Comparison of ENCODE assay signal across 17 cellular contexts in the genomic region with DNA sequence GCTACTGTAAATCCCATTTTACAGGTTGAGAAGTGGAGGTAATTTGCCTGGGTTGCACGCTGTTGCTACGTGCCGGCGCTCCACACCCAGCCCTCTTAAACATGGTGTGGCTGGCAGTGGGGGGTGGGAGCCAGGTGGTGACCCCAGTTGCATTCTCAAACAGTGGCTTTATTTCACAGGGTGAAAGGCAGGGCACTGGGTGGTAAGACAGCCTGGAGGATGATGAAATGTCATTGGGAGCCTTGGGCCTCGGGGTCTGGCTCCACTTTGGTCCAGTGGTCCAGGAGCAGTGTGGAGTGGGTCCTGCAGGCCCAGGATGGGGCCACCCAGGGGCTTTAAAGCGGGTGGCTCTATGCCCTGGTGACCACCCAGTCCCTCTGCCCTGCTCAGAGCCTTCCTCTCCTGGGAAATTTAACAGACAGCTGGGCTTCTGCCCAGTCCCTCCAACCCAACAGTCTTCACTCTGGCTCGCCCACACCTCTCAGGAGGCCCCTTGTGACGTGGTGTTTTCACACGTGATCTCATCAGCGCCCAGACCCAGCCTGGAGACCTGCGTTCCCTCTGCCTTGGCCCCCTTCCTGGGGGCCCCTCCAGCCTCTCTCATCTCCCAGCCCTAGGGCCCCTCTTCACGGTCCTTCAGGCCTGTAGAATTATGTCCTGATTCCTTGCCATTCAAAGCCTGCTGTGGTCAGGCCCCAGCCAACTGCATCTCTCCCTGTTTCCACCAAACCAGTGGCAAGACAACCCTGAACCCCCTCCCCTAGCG.
DNase-seq lines count a peak whose midpoint lies in the region; ATAC-seq, FAIRE-seq and TF ChIP-seq lines count a peak whose summit lies in the region.
"Had no signal": no experiment of that assay in that cellular context is flagged by ENCODE, and none has a peak within 500 bp of the region (broad histone marks: within the 10 kb centered on the region; RNA-seq: fewer than 3 reads in every experiment).

No MANE protein-coding gene starts in this region.

- H4K20me1 ChIP-seq in osteoblast (ENCODE audit: insufficient read depth, low read length): no peaks in the 10 kb centered on the region

- intact Hi-C loops in cardiac septum (cut with DNase I) (loop anchor here (5.0 kb wide), 1 partner anchor 96 kb away; no protein-coding TSS in a partner anchor), Right ventricle myocardium inferior (cut with DNase I) (no loop called here)

- H3K56ac ChIP-seq in mesendoderm (ENCODE audit: low read length): no peak overlapping the region

- H2AFZ ChIP-seq in osteoblast (ENCODE audit: low read length): no peak overlapping the region

- H3K4me1 ChIP-seq in mesendoderm (ENCODE audit: control insufficient read depth, low read depth, low read length): no peaks in the 10 kb centered on the region
- peaks cover 7% of the 10 kb centered on the region for H3K4me1 ChIP-seq in osteoblast (ENCODE audit: insufficient read depth, low read length)
- H3K4me1 ChIP-seq: HAP-1 had no signal

- H3K4ac ChIP-seq in mesendoderm (ENCODE audit: low read depth, low read length): no peak overlapping the region

- no peaks in the 10 kb centered on the region for H3K9me3 ChIP-seq in osteoblast (ENCODE audit: low read depth, low read length)
- H3K9me3 ChIP-seq: HAP-1 had no signal

- no peak for FAIRE-seq in D721Med (lab: Jason Lieb, UNC)
- FAIRE-seq: GM12892 had no signal

- no peak overlapping the region for H3K9ac ChIP-seq in mesendoderm (ENCODE audit: low read length)

- no peak overlapping the region for H3K4me3 ChIP-seq in H7 (ENCODE audit: insufficient read depth, low read depth, low read length)
- no peak overlapping the region for H3K4me3 ChIP-seq in mesendoderm (ENCODE audit: low read length)
- H3K4me3 ChIP-seq in osteoblast (ENCODE audit: insufficient read depth, low read length): no peak overlapping the region
- H3K4me3 ChIP-seq: HAP-1 had no signal

- H3K36me3 ChIP-seq in H7 (replicated peaks; ENCODE audit: control insufficient read depth, insufficient read depth, low read length) (no peaks in the 10 kb centered on the region), mesendoderm (ENCODE audit: control insufficient read depth, insufficient read depth, low read length) (no peaks in the 10 kb centered on the region), osteoblast (ENCODE audit: insufficient read depth, low read length) (no peaks in the 10 kb centered on the region)
- H3K36me3 ChIP-seq: HAP-1 had no signal

- no peak overlapping the region for H2BK15ac ChIP-seq in mesendoderm (replicated peaks; ENCODE audit: low read depth)

- H2BK120ac ChIP-seq in mesendoderm (ENCODE audit: low read depth, low read length): no peak overlapping the region

- no peak overlapping the region for H4K8ac ChIP-seq in mesendoderm (ENCODE audit: low read depth, low read length)

- peak overlapping the region; percentile 45 for H3K23ac ChIP-seq in mesendoderm (ENCODE audit: low read length)

- H3K27ac ChIP-seq in mesendoderm (ENCODE audit: low read depth, low read length) (no peak overlapping the region), osteoblast (ENCODE audit: low read depth, low read length) (no peak overlapping the region)

- H4K5ac ChIP-seq in mesendoderm (ENCODE audit: low read length): no peak overlapping the region

- no peak for TF ChIP-seq CTCF in osteoblast (IDR thresholded peaks at IDR 0.05; ENCODE audit: extremely low read depth, low read depth, low read length)
- no peak for TF ChIP-seq CTCF in D721Med (IDR thresholded peaks at IDR 0.05; ENCODE audit: insufficient read depth, missing control alignments)

- ATAC-seq in Right ventricle myocardium inferior: no peak

- H3K27me3 ChIP-seq in H7 (ENCODE audit: control insufficient read depth, insufficient read depth, low read length): peaks cover 40% of the 10 kb centered on the region
- H3K27me3 ChIP-seq in mesendoderm (ENCODE audit: insufficient read depth, low read length, poor library complexity): peaks cover 3% of the 10 kb centered on the region
- peaks cover 32% of the 10 kb centered on the region for H3K27me3 ChIP-seq in osteoblast (ENCODE audit: insufficient read depth, low read length)

- WGBS in mesendoderm (ENCODE audit: extremely low coverage, insufficient coverage, low lambda C conversion rate): no CpG with 5 or more reads among the region's 13 CpGs

- H3K4me2 ChIP-seq in mesendoderm (ENCODE audit: low read length): no peak overlapping the region
- H3K4me2 ChIP-seq in osteoblast (ENCODE audit: insufficient read depth, low read length): no peak overlapping the region

- H2AK5ac ChIP-seq in mesendoderm (ENCODE audit: low read length): no peak overlapping the region

- DNase-seq in cardiac septum (ENCODE audit: low spot score): peak; percentile 41
- no peak for DNase-seq in Right ventricle myocardium inferior (ENCODE audit: missing footprints)
- peak; percentile 19 for DNase-seq in H7
- DNase-seq in mesendoderm: no peak
- peak; percentile 54 for DNase-seq in osteoblast (ENCODE audit: insufficient read length, low spot score, missing footprints)
- DNase-seq in D721Med (ENCODE audit: insufficient read length, low spot score): no peak
- DNase-seq in activated T-cell treated with anti-CD3 and anti-CD28 coated beads, Interleukin-2, amount 50 U/mL, for 48 hours: no peak
- DNase-seq in activated CD4-positive, alpha-beta T cell treated with anti-CD3 and anti-CD28 coated beads for 1 hour: no peak
- DNase-seq: 8988T; ACHN; C1 segment of cervical spinal cord; CD4-positive, alpha-beta memory T cell; DND-41; GDM1; GOT3 had no signal

- H3K79me2 ChIP-seq in mesendoderm (ENCODE audit: control insufficient read depth, insufficient read depth, low read length) (no peaks in the 10 kb centered on the region), osteoblast (ENCODE audit: insufficient read depth, low read length) (no peaks in the 10 kb centered on the region)

- no peaks in the 10 kb centered on the region for H3K79me1 ChIP-seq in mesendoderm (ENCODE audit: low read length)

- no peak overlapping the region for H3K18ac ChIP-seq in mesendoderm (ENCODE audit: low read length)

- H2BK5ac ChIP-seq in mesendoderm (ENCODE audit: low read length): no peak overlapping the region

Comparison
In these comparisons a context has a peak if more than half of its experiments do, and no peak if none do; other contexts are left out.
1. DNase-seq: peak in cardiac septum (single experiment), H7 (single experiment) and osteoblast (single experiment); none in Right ventricle myocardium inferior (single experiment), mesendoderm (single experiment), D721Med (single experiment), activated T-cell treated with anti-CD3 and anti-CD28 coated beads, Interleukin-2, amount 50 U/mL, for 48 hours (0 of 2) and activated CD4-positive, alpha-beta T cell treated with anti-CD3 and anti-CD28 coated beads for 1 hour (single experiment).